In the genomic region with DNA sequence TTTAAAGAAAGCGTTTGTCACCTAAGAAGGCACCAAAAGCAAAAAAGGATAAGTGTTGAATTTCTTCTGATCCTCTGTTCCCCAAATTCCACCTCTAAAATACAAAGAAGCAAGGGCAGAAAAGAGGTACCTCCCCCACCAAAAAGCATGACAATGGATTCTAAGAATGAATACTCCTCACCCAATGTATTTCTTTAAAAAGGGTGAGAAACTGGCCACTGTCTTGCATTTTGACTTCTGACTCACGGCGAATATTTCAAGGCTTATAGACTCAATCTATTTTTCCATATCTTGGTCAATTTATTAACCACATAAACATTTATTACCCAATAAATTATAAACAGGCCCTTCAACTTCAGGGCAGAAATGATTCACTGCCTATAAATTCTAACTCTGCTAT, we compare ENCODE assay signal across 24 cellular contexts.
DNase-seq lines count a peak whose midpoint lies in the region; ATAC-seq and TF ChIP-seq lines count a peak whose summit lies in the region.
"Had no signal": no experiment of that assay in that cellular context is flagged by ENCODE, and none has a peak within 500 bp of the region (broad histone marks: within the 10 kb centered on the region; RNA-seq: fewer than 3 reads in every experiment).

No MANE protein-coding gene starts in this region.

- DNase-seq in ELR (ENCODE audit: low read depth) (peak; percentile 51), HFFc6 (peak; percentile 53), NCI-H2081 treated with DMSO at 0.1 percent for 48 hours (lab: John Stamatoyannopoulos, UW) (no peak), gastrocnemius medialis (no peak), UCSD-AML1 (lab: John Stamatoyannopoulos, UW; ENCODE audit: unreplicated experiment) (no peak), GM10248 (ENCODE audit: extremely low spot score) (no peak)
- DNase-seq: activated CD4-positive, alpha-beta memory T cell treated with anti-CD3 and anti-CD28 coated beads, Interleukin-2, amount 10 ng/mL, durations not matched to agents 7 days and 5 days; activated naive CD4-positive, alpha-beta T cell; activated T-cell treated with anti-CD3 and anti-CD28 coated beads, Interleukin-2, amount 50 U/mL, for 1 hour; aorta; CD4-positive, alpha-beta T cell; GDM1; kidney; lower lobe of right lung; NCI-H1417 treated with DMSO at 0.1 percent for 48 hours; NCI-H510A; NK-92 treated with Interleukin-12 subunit alpha and Interleukin-12 subunit beta, amount 100 ng/mL, for 24 hours; psoas muscle; SK-N-SH; stimulated activated naive B cell treated with anti-CD40 and anti-IgM and Interleukin-4, amounts not matched to agents 10 μg/mL and 1 μg/mL and 100 μg/mL, for 72 hours had no signal

- POLR2A ChIA-PET in GM10248 (lab: Yijun Ruan, JAX), result interaction anchor here (0.6 kb wide), 1 partner anchor 96 kb away, joined by 3 read pairs; no protein-coding TSS in a partner anchor

- no peaks in the 10 kb centered on the region for H3K27me3 Mint-ChIP-seq in HFFc6 (ENCODE audit: insufficient read depth)
- H3K27me3 Mint-ChIP-seq in activated naive CD8-positive, alpha-beta T cell, result no peaks in the 10 kb centered on the region
- H3K27me3 Mint-ChIP-seq: activated CD4-positive, alpha-beta memory T cell treated with anti-CD3 and anti-CD28 coated beads, Interleukin-2, amount 10 ng/mL, durations not matched to agents 7 days and 5 days; CD4-positive, alpha-beta T cell; central memory CD8-positive, alpha-beta T cell; stimulated activated naive B cell treated with anti-CD40 and anti-IgM and Interleukin-4, amounts not matched to agents 10 μg/mL and 1 μg/mL and 100 μg/mL, for 72 hours had no signal

- H3K4me1 Mint-ChIP-seq in HFFc6 (ENCODE audit: low read depth), result peaks cover 43% of the 10 kb centered on the region
- H3K4me1 Mint-ChIP-seq in activated naive CD8-positive, alpha-beta T cell (ENCODE audit: low read depth), result peaks cover 29% of the 10 kb centered on the region

- H3K27ac ChIP-seq in iPS-20b (ENCODE audit: low read length) (no peak overlapping the region), gastrocnemius medialis (no peak overlapping the region)
- H3K27ac ChIP-seq: hepatocyte, lower lobe of right lung, psoas muscle had no signal

- peaks cover 19% of the 10 kb centered on the region for H3K4me1 ChIP-seq in iPS-20b (ENCODE audit: insufficient read depth, low read length)
- peaks cover 0 to 13% of the 10 kb centered on the region in 2 donors for H3K4me1 ChIP-seq in gastrocnemius medialis
- H3K4me1 ChIP-seq: lower lobe of right lung, psoas muscle had no signal

- CTCF ChIA-PET in GM10248 (lab: Yijun Ruan, JAX), result no interaction called here

- H3K36me3 Mint-ChIP-seq in HFFc6 (ENCODE audit: low read depth), result peaks cover 37% of the 10 kb centered on the region
- H3K36me3 Mint-ChIP-seq in activated naive CD8-positive, alpha-beta T cell, result peaks cover 19% of the 10 kb centered on the region

- H3K27ac Mint-ChIP-seq in HFFc6, result no peak overlapping the region
- peak overlapping the region; percentile 50 for H3K27ac Mint-ChIP-seq in activated naive CD8-positive, alpha-beta T cell
- H3K27ac Mint-ChIP-seq: activated CD4-positive, alpha-beta memory T cell treated with anti-CD3 and anti-CD28 coated beads, Interleukin-2, amount 10 ng/mL, durations not matched to agents 7 days and 5 days; stimulated activated naive B cell treated with anti-CD40 and anti-IgM and Interleukin-4, amounts not matched to agents 10 μg/mL and 1 μg/mL and 100 μg/mL, for 72 hours had no signal

- intact Hi-C loops in gastrocnemius medialis (cut with DNase I; ENCODE audit: low total_unique reads), result no loop called here

- no peaks in the 10 kb centered on the region for H3K9me3 Mint-ChIP-seq in HFFc6
- H3K9me3 Mint-ChIP-seq in activated naive CD8-positive, alpha-beta T cell (ENCODE audit: low read depth), result no peaks in the 10 kb centered on the region
- H3K9me3 Mint-ChIP-seq: activated CD4-positive, alpha-beta memory T cell treated with anti-CD3 and anti-CD28 coated beads, Interleukin-2, amount 10 ng/mL, durations not matched to agents 7 days and 5 days; CD4-positive, alpha-beta T cell; central memory CD8-positive, alpha-beta T cell; stimulated activated naive B cell treated with anti-CD40 and anti-IgM and Interleukin-4, amounts not matched to agents 10 μg/mL and 1 μg/mL and 100 μg/mL, for 72 hours had no signal

- peak overlapping the region; percentile 17; the same call in 1 of the 2 replicates for H3K9ac ChIP-seq in iPS-20b (ENCODE audit: low read depth, low read length)
- H3K9ac ChIP-seq: SK-N-SH had no signal

- in situ Hi-C loops in gastrocnemius medialis (cut with MboI; ENCODE audit: low sequenced_read_pairs in 4 of 4), result no loop called here

- H3K4me3 ChIP-seq in iPS-20b (ENCODE audit: low read length) (peak overlapping the region; percentile 49), gastrocnemius medialis (no peak overlapping the region)
- H3K4me3 ChIP-seq: hepatocyte, lower lobe of right lung, psoas muscle had no signal

- TF ChIP-seq CTCF in HFFc6 (IDR thresholded peaks at IDR 0.05) (no peak), gastrocnemius medialis (IDR thresholded peaks at IDR 0.05 in 4 of 5, conservative IDR thresholded peaks at IDR 0.05 in 1 of 5) (no peak), GM10248 (IDR thresholded peaks at IDR 0.05; ENCODE audit: control extremely low read depth, extremely low read depth, low read depth, missing control alignments) (no peak)

- no peak for ATAC-seq in gastrocnemius medialis
- ATAC-seq: lower lobe of right lung; psoas muscle; stimulated activated naive B cell treated with anti-CD40 and anti-IgM and Interleukin-4, amounts not matched to agents 10 μg/mL and 1 μg/mL and 100 μg/mL, for 72 hours had no signal

- H3K4me3 Mint-ChIP-seq in HFFc6, result no peak overlapping the region
- no peak overlapping the region for H3K4me3 Mint-ChIP-seq in activated naive CD8-positive, alpha-beta T cell
- H3K4me3 Mint-ChIP-seq: activated CD4-positive, alpha-beta memory T cell treated with anti-CD3 and anti-CD28 coated beads, Interleukin-2, amount 10 ng/mL, durations not matched to agents 7 days and 5 days; CD4-positive, alpha-beta T cell; central memory CD8-positive, alpha-beta T cell; stimulated activated naive B cell treated with anti-CD40 and anti-IgM and Interleukin-4, amounts not matched to agents 10 μg/mL and 1 μg/mL and 100 μg/mL, for 72 hours had no signal

- H3K36me3 ChIP-seq in iPS-20b (ENCODE audit: insufficient read depth, low read depth, low read length) (peaks cover 30% of the 10 kb centered on the region), gastrocnemius medialis (peaks cover 0 to 10% of the 10 kb centered on the region in 2 donors)

- H3K27me3 ChIP-seq in iPS-20b (ENCODE audit: insufficient read depth, low read length), result no peaks in the 10 kb centered on the region
- H3K27me3 ChIP-seq in gastrocnemius medialis, result no peaks in the 10 kb centered on the region
- H3K27me3 ChIP-seq: hepatocyte had no signal

- TF ChIP-seq POLR2A in gastrocnemius medialis (IDR thresholded peaks at IDR 0.05), result no peak

- H3K9me3 ChIP-seq in iPS-20b (ENCODE audit: insufficient read depth, low read depth, low read length) (no peaks in the 10 kb centered on the region), gastrocnemius medialis (no peaks in the 10 kb centered on the region)
- H3K9me3 ChIP-seq: lower lobe of right lung, psoas muscle, SK-N-SH had no signal

Comparison
In these comparisons a context has a peak if more than half of its experiments do, and no peak if none do; other contexts are left out.
1. DNase-seq: peak in ELR (single experiment) and HFFc6 (single experiment); none in NCI-H2081 treated with DMSO at 0.1 percent for 48 hours (single experiment), gastrocnemius medialis (0 of 2), UCSD-AML1 (single experiment) and GM10248 (single experiment).